ENCODE assay signal across 8 cellular contexts in genomic region chr18:79951545-79952456, GRCh38. TPM values are rescaled to one million over a fixed set of nuclear protein-coding genes. Genes with fewer than 3 reads are reported as not detected.
DNase-seq lines count a peak whose midpoint lies in the region; ATAC-seq, FAIRE-seq and TF ChIP-seq lines count a peak whose summit lies in the region.

SLC66A2 (minus strand) TSS chr18:79951653; CDS start chr18:79950926, 727 bp downstream.

- H3K4me1 ChIP-seq in pancreas: peaks cover 0 to 19% (median 0%) of the 10 kb centered on the region in 3 donors
- peaks cover 53 to 55% of the 10 kb centered on the region in 2 donors for H3K4me1 ChIP-seq in thyroid gland

- peak; percentile 28 to 96 for TF ChIP-seq POLR2A in thyroid gland (IDR thresholded peaks at IDR 0.05)

- DNase-seq in Daoy (ENCODE audit: low read depth) (peak; percentile 84), LHCN-M2 (ENCODE audit: low read depth) (peak; percentile 79), SKM-1 treated with dmso at 0.1 percent for 144 hours (lab: John Stamatoyannopoulos, UW; ENCODE audit: unreplicated experiment) (peak; percentile 73), head of caudate nucleus (peak; percentile 79 to 99 (median 94)), pancreas (peak; percentile 89 to 100 (median 96)), thyroid gland (peak; percentile 90)
- peak; percentile 90 to 98 for DNase-seq in activated naive CD4-positive, alpha-beta T cell treated with anti-CD3 and anti-CD28 coated beads, Interleukin-2, amount 50 U/mL, for 72 hours (ENCODE audit: low spot score in 2 of 2)

- peaks cover 5 to 12% of the 10 kb centered on the region in 2 donors for H3K36me3 Mint-ChIP-seq in activated naive CD4-positive, alpha-beta T cell treated with anti-CD3 and anti-CD28 coated beads, Interleukin-2, amount 50 U/mL, for 72 hours

- intact Hi-C loops in head of caudate nucleus (cut with DNase I): loop anchor here (5.0 kb wide), 1 partner anchor 36 kb away; the partner anchor contains the start of gene TXNL4A
- intact Hi-C loops in pancreas (cut with DNase I): no loop called here
- intact Hi-C loops in thyroid gland (cut with DNase I): no loop called here

- no peaks in the 10 kb centered on the region for H3K27me3 ChIP-seq in pancreas
- H3K27me3 ChIP-seq in thyroid gland: no peaks in the 10 kb centered on the region

- no peaks in the 10 kb centered on the region for H3K36me3 ChIP-seq in pancreas
- H3K36me3 ChIP-seq in thyroid gland: peaks cover 0 to 4% of the 10 kb centered on the region in 2 donors

- H3K9me3 ChIP-seq in pancreas (no peaks in the 10 kb centered on the region), thyroid gland (no peaks in the 10 kb centered on the region)

- ATAC-seq in GM21737 (IDR thresholded peaks at IDR 0.05; ENCODE audit: unreplicated experiment): peak; percentile 84
- ATAC-seq in activated naive CD4-positive, alpha-beta T cell treated with anti-CD3 and anti-CD28 coated beads, Interleukin-2, amount 50 U/mL, for 72 hours: peak; percentile 89 to 90
- ATAC-seq in pancreas: peak; percentile 91 to 94 (median 93)

- peak within 1 kb of the TSS; percentile 76 to 93 (median 80) for H3K4me3 ChIP-seq in pancreas
- H3K4me3 ChIP-seq in thyroid gland (replicated peaks in 1 of 3): peak within 1 kb of the TSS; percentile 81 to 87 (median 83)

- peak within 1 kb of the TSS; percentile 22 to 63 (median 44) for H3K27ac ChIP-seq in pancreas
- H3K27ac ChIP-seq in thyroid gland: peak within 1 kb of the TSS; percentile 84 to 98 (median 91)

- 0 to 1% methylated on average over 76 to 127 of the region's 127 CpGs for WGBS in pancreas, 2 donors
- WGBS in thyroid gland, 2 donors: 0% methylated on average over 2 to 28 of the region's 127 CpGs

- peak within 1 kb of the TSS; percentile 65 to 89 for H3K27ac Mint-ChIP-seq in activated naive CD4-positive, alpha-beta T cell treated with anti-CD3 and anti-CD28 coated beads, Interleukin-2, amount 50 U/mL, for 72 hours

- no peak for FAIRE-seq in pancreas (lab: Jason Lieb, UNC)

- no peaks in the 10 kb centered on the region for H3K9me3 Mint-ChIP-seq in activated naive CD4-positive, alpha-beta T cell treated with anti-CD3 and anti-CD28 coated beads, Interleukin-2, amount 50 U/mL, for 72 hours

- TF ChIP-seq CTCF in pancreas (IDR thresholded peaks at IDR 0.05) (no peak), thyroid gland (IDR thresholded peaks at IDR 0.05) (peak in 1 of 6 experiments; percentile 23)

RNA-seq across cellular contexts. Expression of gene SLC66A2, which starts in this region (rescaled TPM):
- 7.6 and 11.3 TPM in 2 replicates for total RNA-seq in Daoy (2014; rRNA removed; shearing (Covaris generic))
- 45.2 and 53.3 TPM in 2 replicates for total RNA-seq in LHCN-M2 (2014; rRNA removed)
- polyA plus RNA-seq in LHCN-M2 (2012): 27.0 TPM
- 10 to 100 TPM; 15.6 to 40.0 TPM for total RNA-seq in activated naive CD4-positive, alpha-beta T cell treated with anti-CD3 and anti-CD28 coated beads, Interleukin-2, amount 50 U/mL, for 72 hours
- total RNA-seq in pancreas: 10 to 100 TPM; 19.6 to 24.3 (median 21.7) TPM
- polyA plus RNA-seq in pancreas: 10 to 100 TPM; 34.1 to 36.1 TPM
- total RNA-seq in thyroid gland: 100 to 1,000 TPM in 2 of 4 donors, 10 to 100 TPM in 2; 93.5 to 193 (median 100) TPM

Comparison
In these comparisons a context has a peak if more than half of its experiments do, and no peak if none do; other contexts are left out.
1. Peak in every context shown above with its lines: DNase-seq, ATAC-seq, H3K4me3 ChIP-seq and H3K27ac ChIP-seq.